ENCODE assay signal across 27 cellular contexts in the genomic region with DNA sequence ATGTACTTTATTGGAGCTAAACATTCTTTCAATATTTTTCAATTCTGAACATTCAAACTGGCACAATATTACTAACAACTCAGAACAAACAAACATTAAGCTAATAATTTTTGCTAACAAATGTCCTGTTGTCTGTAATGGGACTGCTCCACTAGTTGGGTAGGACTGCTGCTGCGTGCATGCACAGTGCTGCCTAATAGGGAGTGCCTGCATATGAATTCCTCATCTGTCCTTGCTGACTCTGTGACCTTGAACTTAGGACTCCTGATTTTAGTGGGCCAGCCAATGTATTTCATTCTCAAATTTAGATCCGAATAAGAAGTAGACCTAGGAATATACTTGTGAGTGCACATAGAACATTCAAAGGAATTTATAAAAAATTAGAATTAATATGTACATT.
"Had no signal": no experiment of that assay in that cellular context is flagged by ENCODE, and none has a peak within 500 bp of the region (broad histone marks: within the 10 kb centered on the region; RNA-seq: fewer than 3 reads in every experiment).

No MANE protein-coding gene starts in this region.

- H3K4me3 ChIP-seq: Peyer's patch, SJSA1 had no signal

- ATAC-seq: PC-3 had no signal

- H3K36me3 ChIP-seq: Peyer's patch, SJSA1 had no signal

- H3K4me1 ChIP-seq: Peyer's patch, SJSA1 had no signal

- H3K27me3 ChIP-seq: Peyer's patch, SJSA1 had no signal

- DNase-seq: Karpas-422, KBM-7, MM.1S, MV-4-11, NCI-H1092, NCI-H1105, NCI-H1436 treated with DMSO at 0.1 percent for 48 hours, NCI-H1694 treated with DMSO at 0.1 percent for 48 hours, NCI-H187 treated with DMSO at 0.1 percent for 48 hours, NCI-H2029, NCI-H2171 treated with DMSO at 0.1 percent for 48 hours, NCI-H2227 treated with DMSO at 0.1 percent for 48 hours, NCI-H345, NCI-H446, NCI-H510A treated with DMSO at 0.1 percent for 48 hours, NCI-H524 treated with DMSO at 0.1 percent for 48 hours, NCI-H526 treated with DMSO at 0.1 percent for 48 hours, NCI-H774, OCI-M1, PC-3, Peyer's patch, RPMI8226, SHP77 treated with DMSO at 0.1 percent for 48 hours, SK-N-SH, SW 1271 had no signal

- H3K9me2 ChIP-seq: SK-N-SH had no signal

- H3K9me3 ChIP-seq: Peyer's patch, SJSA1, SK-N-SH had no signal

- H3K4me2 ChIP-seq: KMS-11, SK-N-SH had no signal

- H3K27ac ChIP-seq: KMS-11, Peyer's patch, SJSA1 had no signal
